In the genomic region with DNA sequence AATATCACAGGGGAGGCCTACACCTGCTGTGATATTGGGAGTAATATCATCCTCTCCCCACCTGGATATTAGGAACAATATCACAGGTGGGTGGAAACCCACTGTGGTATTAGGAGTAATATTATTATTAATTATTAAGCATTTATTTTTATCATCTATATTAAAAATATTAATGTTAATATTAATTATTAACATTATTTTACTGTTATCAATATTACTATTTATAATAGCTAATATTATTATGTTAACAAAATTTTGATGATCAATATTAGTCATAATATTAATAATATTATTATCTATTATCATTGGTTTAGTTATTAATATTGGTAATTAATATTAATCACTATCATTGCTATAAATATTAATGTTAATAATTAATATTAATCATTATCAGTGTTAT, we compare ENCODE assay signal across 24 cellular contexts.
"Had no signal": no experiment of that assay in that cellular context is flagged by ENCODE, and none has a peak within 500 bp of the region (broad histone marks: within the 10 kb centered on the region; RNA-seq: fewer than 3 reads in every experiment).

No MANE protein-coding gene starts in this region.

- H3K4me1 ChIP-seq: colonic mucosa, gastrocnemius medialis, heart left ventricle had no signal

- H3K4me3 Mint-ChIP-seq: activated B cell treated with CpG ODN at 0.5 μM for 24 hours; activated CD8-positive, alpha-beta T cell treated with anti-CD3 and anti-CD28 coated beads for 36 hours; activated naive CD8-positive, alpha-beta T cell; activated T-cell treated with anti-CD3 and anti-CD28 coated beads, Interleukin-2, amount 50 U/mL, for 4 hours; activated T-helper 17 cell treated with anti-CD3 and anti-CD28 coated beads, Interleukin-2, amount 50 U/mL, for 72 hours had no signal

- H3K27me3 Mint-ChIP-seq: activated B cell treated with CpG ODN at 0.5 μM for 24 hours; activated CD8-positive, alpha-beta T cell treated with anti-CD3 and anti-CD28 coated beads for 36 hours; activated T-helper 17 cell treated with anti-CD3 and anti-CD28 coated beads, Interleukin-2, amount 50 U/mL, for 72 hours had no signal

- H3K36me3 Mint-ChIP-seq: activated naive CD8-positive, alpha-beta T cell had no signal

- H3K36me3 ChIP-seq: colonic mucosa, gastrocnemius medialis, heart left ventricle had no signal

- H3K4me3 ChIP-seq: colonic mucosa, gastrocnemius medialis, heart left ventricle had no signal

- H3K27ac Mint-ChIP-seq: activated B cell treated with CpG ODN at 0.5 μM for 24 hours; activated CD8-positive, alpha-beta T cell treated with anti-CD3 and anti-CD28 coated beads for 36 hours; activated naive CD8-positive, alpha-beta T cell; activated T-helper 17 cell treated with anti-CD3 and anti-CD28 coated beads, Interleukin-2, amount 50 U/mL, for 72 hours had no signal

- H3K9me3 ChIP-seq: colonic mucosa, gastrocnemius medialis, heart left ventricle had no signal

- FAIRE-seq: astrocyte had no signal

- H3K4me1 Mint-ChIP-seq: activated B cell treated with CpG ODN at 0.5 μM for 24 hours; activated T-helper 17 cell treated with anti-CD3 and anti-CD28 coated beads, Interleukin-2, amount 50 U/mL, for 72 hours had no signal

- H3K9me3 Mint-ChIP-seq: activated CD8-positive, alpha-beta T cell treated with anti-CD3 and anti-CD28 coated beads for 36 hours had no signal

- DNase-seq: activated B cell treated with CpG ODN at 0.5 μM for 24 hours; activated CD4-positive, alpha-beta T cell treated with anti-CD3 and anti-CD28 coated beads for 48 hours; activated CD4-positive, alpha-beta T cell treated with anti-CD3 and anti-CD28 coated beads, Interleukin-2, amount 50 U/mL, for 1 hour; activated CD4-positive, alpha-beta T cell treated with anti-CD3 and anti-CD28 coated beads, Interleukin-2, amount 50 U/mL, for 48 hours; activated CD8-positive, alpha-beta memory T cell treated with anti-CD3 and anti-CD28 coated beads for 24 hours; activated CD8-positive, alpha-beta T cell treated with anti-CD3 and anti-CD28 coated beads for 36 hours; activated effector memory CD4-positive, alpha-beta T cell treated with Interleukin-2 at 50 U/mL for 16 hours; activated gamma-delta T cell treated with Interleukin-2 at 50 U/mL for 16 hours; activated naive CD4-positive, alpha-beta T cell treated with anti-CD3 and anti-CD28 coated beads, Interleukin-2, amount 50 U/mL, for 16 hours; activated naive CD4-positive, alpha-beta T cell treated with Interleukin-2 at 50 U/mL for 16 hours; activated T-cell treated with anti-CD3 and anti-CD28 coated beads, Interleukin-2, amount 50 U/mL, for 4 hours; amniotic stem cell; anterior cingulate cortex; caudate nucleus; colonic mucosa; effector CD8-positive, alpha-beta T cell; foreskin fibroblast; gastrocnemius medialis; glutamatergic neuron; heart left ventricle had no signal

- H3K27ac ChIP-seq: colonic mucosa, gastrocnemius medialis, heart left ventricle, VCaP had no signal
